15 cellular contexts compared by ENCODE assay signal in the genomic region with DNA sequence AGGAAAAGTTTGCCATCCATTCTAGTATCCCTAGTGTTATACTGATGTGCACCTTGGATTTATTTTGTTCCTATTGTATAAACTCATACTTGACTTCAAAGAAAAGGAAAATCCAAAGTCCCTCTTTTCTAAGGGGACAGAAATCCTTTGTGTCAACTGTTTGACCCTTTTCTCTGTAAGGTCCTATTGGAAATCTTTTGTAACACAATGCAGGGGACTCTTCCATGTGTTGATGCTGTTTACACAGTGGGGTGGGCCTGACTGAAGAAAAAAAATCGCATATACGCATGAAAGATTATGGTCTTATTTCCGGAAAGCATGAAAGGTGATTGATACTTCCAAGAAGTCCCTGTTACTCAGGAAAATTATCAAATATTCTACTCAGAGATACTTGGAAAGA. TPM values are rescaled to one million over a fixed set of nuclear protein-coding genes. Genes with fewer than 3 reads are reported as not detected.
A peak's percentile ranks its signal among the peaks of the same experiment; 100 is the strongest.
DNase-seq lines count a peak whose midpoint lies in the region; ATAC-seq and TF ChIP-seq lines count a peak whose summit lies in the region.
"Had no signal": no experiment of that assay in that cellular context is flagged by ENCODE, and none has a peak within 500 bp of the region (broad histone marks: within the 10 kb centered on the region; RNA-seq: fewer than 3 reads in every experiment).

No MANE protein-coding gene starts in this region.

- no peaks in the 10 kb centered on the region for H3K9me3 Mint-ChIP-seq in activated T-helper 1 cell treated with anti-CD3 and anti-CD28 coated beads, Interleukin-12 subunit alpha, Interleukin-12 subunit beta, Interleukin-2, Interleukin-4 antibody, amounts not matched to agents 30 ng/mL and 10 ng/mL and 1 ng/mL, durations not matched to agents 14 hours and 24 hours and 36 hours
- H3K9me3 Mint-ChIP-seq in activated CD8-positive, alpha-beta memory T cell treated with anti-CD3 and anti-CD28 coated beads, Interleukin-2, amount 10 ng/mL, durations not matched to agents 7 days and 5 days (ENCODE audit: low read depth), result no peaks in the 10 kb centered on the region
- H3K9me3 Mint-ChIP-seq: activated naive CD4-positive, alpha-beta T cell treated with anti-CD3 and anti-CD28 coated beads, Interleukin-2, amount 50 U/mL, for 72 hours; central memory CD8-positive, alpha-beta T cell had no signal

- peak overlapping the region; percentile 99 for H3K4me2 ChIP-seq in smooth muscle cell

- peaks cover 25% of the 10 kb centered on the region for H3F3A ChIP-seq in smooth muscle cell (ENCODE audit: low read depth)

- no peak overlapping the region for H3K27ac Mint-ChIP-seq in activated T-helper 1 cell treated with anti-CD3 and anti-CD28 coated beads, Interleukin-12 subunit alpha, Interleukin-12 subunit beta, Interleukin-2, Interleukin-4 antibody, amounts not matched to agents 30 ng/mL and 10 ng/mL and 1 ng/mL, durations not matched to agents 14 hours and 24 hours and 36 hours
- H3K27ac Mint-ChIP-seq in activated CD8-positive, alpha-beta memory T cell treated with anti-CD3 and anti-CD28 coated beads, Interleukin-2, amount 10 ng/mL, durations not matched to agents 7 days and 5 days, result no peak overlapping the region
- H3K27ac Mint-ChIP-seq: activated naive CD4-positive, alpha-beta T cell treated with anti-CD3 and anti-CD28 coated beads, Interleukin-2, amount 50 U/mL, for 72 hours had no signal

- H4K20me1 ChIP-seq in smooth muscle cell (ENCODE audit: low read depth), result peaks cover 40% of the 10 kb centered on the region

- peak overlapping the region; percentile 48 for H2AFZ ChIP-seq in smooth muscle cell (ENCODE audit: low read depth)

- H3K27ac ChIP-seq in heart right ventricle (peak overlapping the region in 6 of 10 donors; percentile 77 to 86 (median 80)), smooth muscle cell (ENCODE audit: low read depth) (peak overlapping the region; percentile 91)

- WGBS in heart right ventricle, 2 donors, result 72 to 73% methylated on average over 3 of the region's 3 CpGs
- 9% methylated on average over 3 of the region's 3 CpGs for WGBS in smooth muscle cell (ENCODE audit: low lambda C conversion rate)

- H3K36me3 Mint-ChIP-seq in activated T-helper 1 cell treated with anti-CD3 and anti-CD28 coated beads, Interleukin-12 subunit alpha, Interleukin-12 subunit beta, Interleukin-2, Interleukin-4 antibody, amounts not matched to agents 30 ng/mL and 10 ng/mL and 1 ng/mL, durations not matched to agents 14 hours and 24 hours and 36 hours (ENCODE audit: low read depth), result no peaks in the 10 kb centered on the region
- no peaks in the 10 kb centered on the region for H3K36me3 Mint-ChIP-seq in activated CD8-positive, alpha-beta memory T cell treated with anti-CD3 and anti-CD28 coated beads, Interleukin-2, amount 10 ng/mL, durations not matched to agents 7 days and 5 days

- peak overlapping the region in 1 of 10 donors; percentile 68 for H3K4me3 ChIP-seq in heart right ventricle
- H3K4me3 ChIP-seq in iPS-18c (ENCODE audit: insufficient read depth, low read depth, low read length), result peak overlapping the region; percentile 83; the same call in 1 of the 2 replicates
- peak overlapping the region; percentile 75 for H3K4me3 ChIP-seq in smooth muscle cell

- intact Hi-C loops in heart right ventricle (cut with DNase I) (loop anchor here in 7 of 10 donors (5.0 to 10.0 kb wide), 7 partner anchors 38 to 1118 kb away; no protein-coding TSS in a partner anchor), Right ventricle myocardium inferior (cut with DNase I) (loop anchor here (5.0 kb wide), 1 partner anchor 1118 kb away; no protein-coding TSS in a partner anchor)
- intact Hi-C loops in activated T-helper 1 cell treated with anti-CD3 and anti-CD28 coated beads, Interleukin-12 subunit alpha, Interleukin-12 subunit beta, Interleukin-2, Interleukin-4 antibody, amounts not matched to agents 30 ng/mL and 10 ng/mL and 1 ng/mL, durations not matched to agents 14 hours and 24 hours and 36 hours (cut with micrococcal nuclease), result loop anchor here (5.0 to 10.0 kb wide), 2 partner anchors 796 to 1193 kb away; partner anchors contain the start of gene RPS23

- H3K79me2 ChIP-seq in smooth muscle cell (ENCODE audit: low read depth), result peaks cover 67% of the 10 kb centered on the region

- DNase-seq in heart right ventricle (no peak), Right ventricle myocardium inferior (ENCODE audit: missing footprints) (no peak), smooth muscle cell (lab: John Stamatoyannopoulos, UW; ENCODE audit: unreplicated experiment) (no peak), GM10266 (ENCODE audit: extremely low spot score) (no peak)
- no peak for DNase-seq in activated T-helper 1 cell treated with anti-CD3 and anti-CD28 coated beads, Interleukin-12 subunit alpha, Interleukin-12 subunit beta, Interleukin-2, Interleukin-4 antibody, amounts not matched to agents 30 ng/mL and 10 ng/mL and 1 ng/mL, durations not matched to agents 14 hours and 24 hours and 36 hours (ENCODE audit: low spot score)
- DNase-seq in activated effector memory CD4-positive, alpha-beta T cell treated with anti-CD3 and anti-CD28 coated beads, Interleukin-2, amount 50 U/mL, for 16 hours, result no peak
- no peak for DNase-seq in activated CD8-positive, alpha-beta memory T cell treated with anti-CD3 and anti-CD28 coated beads, Interleukin-2, amount 10 ng/mL, durations not matched to agents 7 days and 5 days
- DNase-seq: activated CD4-positive, CD25-positive, alpha-beta regulatory T cell; NCI-H146; T-helper 1 cell had no signal

- peak overlapping the region; percentile 1 for H3K4me3 Mint-ChIP-seq in activated T-helper 1 cell treated with anti-CD3 and anti-CD28 coated beads, Interleukin-12 subunit alpha, Interleukin-12 subunit beta, Interleukin-2, Interleukin-4 antibody, amounts not matched to agents 30 ng/mL and 10 ng/mL and 1 ng/mL, durations not matched to agents 14 hours and 24 hours and 36 hours
- H3K4me3 Mint-ChIP-seq in activated CD8-positive, alpha-beta memory T cell treated with anti-CD3 and anti-CD28 coated beads, Interleukin-2, amount 10 ng/mL, durations not matched to agents 7 days and 5 days, result no peak overlapping the region
- H3K4me3 Mint-ChIP-seq: central memory CD8-positive, alpha-beta T cell had no signal

- TF ChIP-seq CTCF in heart right ventricle (IDR thresholded peaks at IDR 0.05) (no peak), smooth muscle cell (IDR thresholded peaks at IDR 0.05; ENCODE audit: borderline replicate concordance, insufficient read depth, poor library complexity, severe bottlenecking) (no peak), GM10266 (IDR thresholded peaks at IDR 0.05; ENCODE audit: control insufficient read depth, insufficient read depth, low read depth, missing control alignments) (no peak)

- H3K4me1 Mint-ChIP-seq in activated T-helper 1 cell treated with anti-CD3 and anti-CD28 coated beads, Interleukin-12 subunit alpha, Interleukin-12 subunit beta, Interleukin-2, Interleukin-4 antibody, amounts not matched to agents 30 ng/mL and 10 ng/mL and 1 ng/mL, durations not matched to agents 14 hours and 24 hours and 36 hours (ENCODE audit: low read depth), result peaks cover 33% of the 10 kb centered on the region
- H3K4me1 Mint-ChIP-seq in activated CD8-positive, alpha-beta memory T cell treated with anti-CD3 and anti-CD28 coated beads, Interleukin-2, amount 10 ng/mL, durations not matched to agents 7 days and 5 days, result peaks cover 31% of the 10 kb centered on the region

- H3K9ac ChIP-seq in smooth muscle cell (ENCODE audit: low read depth), result peak overlapping the region; percentile 90

- H3K27me3 ChIP-seq in heart right ventricle (peaks cover 0 to 94% (median 60%) of the 10 kb centered on the region in 7 donors), smooth muscle cell (ENCODE audit: low read depth) (no peaks in the 10 kb centered on the region)

- H3K27me3 Mint-ChIP-seq in activated T-helper 1 cell treated with anti-CD3 and anti-CD28 coated beads, Interleukin-12 subunit alpha, Interleukin-12 subunit beta, Interleukin-2, Interleukin-4 antibody, amounts not matched to agents 30 ng/mL and 10 ng/mL and 1 ng/mL, durations not matched to agents 14 hours and 24 hours and 36 hours (ENCODE audit: insufficient read depth), result peaks cover 66% of the 10 kb centered on the region
- peaks cover 87% of the 10 kb centered on the region for H3K27me3 Mint-ChIP-seq in activated CD8-positive, alpha-beta memory T cell treated with anti-CD3 and anti-CD28 coated beads, Interleukin-2, amount 10 ng/mL, durations not matched to agents 7 days and 5 days

- H3K9me3 ChIP-seq in heart right ventricle (no peaks in the 10 kb centered on the region), iPS-18c (ENCODE audit: control insufficient read depth, insufficient read depth, low read length) (no peaks in the 10 kb centered on the region), smooth muscle cell (replicated peaks; ENCODE audit: low read depth) (no peaks in the 10 kb centered on the region)
- H3K9me3 ChIP-seq: HAP-1 had no signal

- CTCF ChIA-PET in activated CD8-positive, alpha-beta memory T cell treated with anti-CD3 and anti-CD28 coated beads, Interleukin-2, amount 10 ng/mL, durations not matched to agents 7 days and 5 days (lab: Charles Lee), result no interaction called here

- ATAC-seq in heart right ventricle (no peak), Right ventricle myocardium inferior (no peak)
- no peak for ATAC-seq in activated CD8-positive, alpha-beta memory T cell treated with anti-CD3 and anti-CD28 coated beads, Interleukin-2, amount 10 ng/mL, durations not matched to agents 7 days and 5 days
- ATAC-seq: activated naive CD4-positive, alpha-beta T cell treated with anti-CD3 and anti-CD28 coated beads, Interleukin-2, amount 50 U/mL, for 72 hours; Panc1 had no signal

- H3K4me1 ChIP-seq in heart right ventricle (peaks cover 0 to 46% (median 36%) of the 10 kb centered on the region in 9 donors), smooth muscle cell (ENCODE audit: low read depth) (peaks cover 43% of the 10 kb centered on the region)

- no peaks in the 10 kb centered on the region for H3K36me3 ChIP-seq in heart right ventricle
- H3K36me3 ChIP-seq in smooth muscle cell (ENCODE audit: low read depth), result no peaks in the 10 kb centered on the region
- H3K36me3 ChIP-seq: HAP-1 had no signal

RNA-seq across cellular contexts. Expression of gene VCAN, which starts 1.0 kb away (rescaled TPM):
- 10 to 100 TPM; 10.6 to 93.7 (median 26.3) TPM for total RNA-seq in heart right ventricle
- polyA plus RNA-seq in heart right ventricle, result 10 to 100 TPM; 14.9 to 28.3 TPM
- total RNA-seq in Right ventricle myocardium inferior, result 41.2 TPM
- 0.05 TPM in 2 replicates for total RNA-seq in activated T-helper 1 cell treated with anti-CD3 and anti-CD28 coated beads, Interleukin-12 subunit alpha, Interleukin-12 subunit beta, Interleukin-2, Interleukin-4 antibody, amounts not matched to agents 30 ng/mL and 10 ng/mL and 1 ng/mL, durations not matched to agents 14 hours and 24 hours and 36 hours
- 2,724 and 3,065 TPM in 2 replicates for total RNA-seq in smooth muscle cell
- 551 and 702 TPM in 2 replicates for polyA plus RNA-seq in smooth muscle cell
- total RNA-seq in activated CD8-positive, alpha-beta memory T cell treated with anti-CD3 and anti-CD28 coated beads, Interleukin-2, amount 10 ng/mL, durations not matched to agents 7 days and 5 days, result under 1 TPM in 1 of 2 experiments, not detected in 1; 0.45 TPM

Comparison
In these comparisons a context has a peak if more than half of its experiments do, and no peak if none do; other contexts are left out.
1. RNA of gene VCAN, which starts 1.0 kb away (total RNA-seq): 2,724 to 3,065 TPM in smooth muscle cell; 41.2 TPM in Right ventricle myocardium inferior (single experiment), 10.6 to 93.7 TPM in heart right ventricle, 0.45 TPM in activated CD8-positive, alpha-beta memory T cell treated with anti-CD3 and anti-CD28 coated beads, Interleukin-2, amount 10 ng/mL, durations not matched to agents 7 days and 5 days and 0.05 TPM in activated T-helper 1 cell treated with anti-CD3 and anti-CD28 coated beads, Interleukin-12 subunit alpha, Interleukin-12 subunit beta, Interleukin-2, Interleukin-4 antibody, amounts not matched to agents 30 ng/mL and 10 ng/mL and 1 ng/mL, durations not matched to agents 14 hours and 24 hours and 36 hours; every median in the first group is over 10 times any median in the second.